18 cellular contexts compared by ENCODE assay signal in genomic region chr3:71446734-71447133, GRCh38.
DNase-seq lines count a peak whose midpoint lies in the region; ATAC-seq and TF ChIP-seq lines count a peak whose summit lies in the region.
"Had no signal": no experiment of that assay in that cellular context is flagged by ENCODE, and none has a peak within 500 bp of the region (broad histone marks: within the 10 kb centered on the region; RNA-seq: fewer than 3 reads in every experiment).

No MANE protein-coding gene starts in this region.

- ATAC-seq in activated B cell treated with CpG ODN at 0.5 μM for 24 hours (ENCODE audit: low read depth), result no peak
- no peak for ATAC-seq in GM19351 (IDR thresholded peaks at IDR 0.05; ENCODE audit: unreplicated experiment)
- ATAC-seq: activated CD4-positive, CD25-positive, alpha-beta regulatory T cell treated with anti-CD3 and anti-CD28 coated beads, Interleukin-2, amount 50 U/mL, for 24 hours; GM23338; right cardiac atrium had no signal

- POLR2A ChIA-PET in activated B cell treated with CpG ODN at 0.5 μM for 24 hours (lab: Charles Lee), result interaction anchor here (0.6 to 1.5 kb wide), 3 partner anchors 8 to 133 kb away, joined by 3 to 9 read pairs (median 4); no protein-coding TSS in a partner anchor

- H3K36me3 Mint-ChIP-seq in activated B cell treated with CpG ODN at 0.5 μM for 24 hours (ENCODE audit: low read depth) (no peaks in the 10 kb centered on the region), immature natural killer cell (no peaks in the 10 kb centered on the region)

- H3K27me3 Mint-ChIP-seq in activated B cell treated with CpG ODN at 0.5 μM for 24 hours, result no peaks in the 10 kb centered on the region
- H3K27me3 Mint-ChIP-seq in immature natural killer cell (ENCODE audit: low read depth in 3 of 3), result peaks cover 6 to 13% (median 9%) of the 10 kb centered on the region in 3 donors

- TF ChIP-seq POLR2A in testis (IDR thresholded peaks at IDR 0.05), result no peak

- DNase-seq in cardiac muscle cell (ENCODE audit: low read depth in 1 of 2, low spot score in 1 of 2) (peak in 1 of 2 donors; percentile 29), left ventricle myocardium inferior (no peak), activated B cell treated with CpG ODN at 0.5 μM for 24 hours (no peak), immature natural killer cell (no peak), dermis blood vessel endothelial cell (no peak), SKM-1 (lab: John Stamatoyannopoulos, UW; ENCODE audit: unreplicated experiment) (no peak), testis (no peak)
- DNase-seq: DMS153; endodermal cell; foreskin fibroblast; NCI-H187 treated with DMSO at 0.1 percent for 48 hours; right cardiac atrium; stimulated activated CD4-positive, alpha-beta T cell treated with anti-CD3 and anti-CD28 coated beads, Interleukin-2, amount 100 ng/mL, for 24 hours; stimulated activated CD8-positive, alpha-beta memory T cell treated with anti-CD3 and anti-CD28 coated beads, Interleukin-4, amount 100 ng/mL, for 48 hours; transverse colon had no signal

- peaks cover 57% of the 10 kb centered on the region for H3K4me1 ChIP-seq in cardiac muscle cell (ENCODE audit: low read depth)
- H3K4me1 ChIP-seq in left ventricle myocardium inferior, result peaks cover 70% of the 10 kb centered on the region
- H3K4me1 ChIP-seq in testis, result no peaks in the 10 kb centered on the region

- peaks cover 90% of the 10 kb centered on the region for H3K4me1 Mint-ChIP-seq in activated B cell treated with CpG ODN at 0.5 μM for 24 hours
- peaks cover 80 to 91% of the 10 kb centered on the region in 2 donors for H3K4me1 Mint-ChIP-seq in immature natural killer cell

- H3K27me3 ChIP-seq in cardiac muscle cell, result no peaks in the 10 kb centered on the region
- H3K27me3 ChIP-seq in left ventricle myocardium inferior (ENCODE audit: low read depth), result no peaks in the 10 kb centered on the region
- no peaks in the 10 kb centered on the region for H3K27me3 ChIP-seq in testis
- H3K27me3 ChIP-seq: transverse colon had no signal

- H3K9me3 Mint-ChIP-seq in activated B cell treated with CpG ODN at 0.5 μM for 24 hours, result no peaks in the 10 kb centered on the region
- H3K9me3 Mint-ChIP-seq in immature natural killer cell, result no peaks in the 10 kb centered on the region
- H3K9me3 Mint-ChIP-seq: endodermal cell, GM23338 had no signal

- 100% methylated on average over 1 of the region's 1 CpG for WGBS in testis, 2 donors

- no peak overlapping the region for H3K4me3 ChIP-seq in cardiac muscle cell
- H3K4me3 ChIP-seq in left ventricle myocardium inferior, result no peak overlapping the region
- H3K4me3 ChIP-seq in testis, result no peak overlapping the region
- H3K4me3 ChIP-seq: GM23338, transverse colon had no signal

- no peaks in the 10 kb centered on the region for H3K9me3 ChIP-seq in cardiac muscle cell (ENCODE audit: low read depth)
- H3K9me3 ChIP-seq in left ventricle myocardium inferior (replicated peaks), result no peaks in the 10 kb centered on the region
- no peaks in the 10 kb centered on the region for H3K9me3 ChIP-seq in testis
- H3K9me3 ChIP-seq: transverse colon had no signal

- no peak overlapping the region for H3K4me3 Mint-ChIP-seq in activated B cell treated with CpG ODN at 0.5 μM for 24 hours
- no peak overlapping the region for H3K4me3 Mint-ChIP-seq in immature natural killer cell
- H3K4me3 Mint-ChIP-seq: endodermal cell, GM23338 had no signal

- H3K27ac Mint-ChIP-seq in activated B cell treated with CpG ODN at 0.5 μM for 24 hours (peak overlapping the region; percentile 61), immature natural killer cell (peak overlapping the region; percentile 48 to 92 (median 81))
- H3K27ac Mint-ChIP-seq: endodermal cell, GM23338 had no signal

- CTCF ChIA-PET in activated B cell treated with CpG ODN at 0.5 μM for 24 hours (lab: Charles Lee), result interaction anchor here (0.7 kb wide), 1 partner anchor 65 kb away, joined by 3 read pairs; no protein-coding TSS in a partner anchor

- TF ChIP-seq CTCF in cardiac muscle cell (IDR thresholded peaks at IDR 0.05; ENCODE audit: low read depth, low read length) (no peak), left ventricle myocardium inferior (IDR thresholded peaks at IDR 0.05; ENCODE audit: borderline replicate concordance) (no peak), activated B cell treated with CpG ODN at 0.5 μM for 24 hours (IDR thresholded peaks at IDR 0.05) (no peak), testis (IDR thresholded peaks at IDR 0.05) (no peak)

- intact Hi-C loops in left ventricle myocardium inferior (cut with micrococcal nuclease) (no loop called here), activated B cell treated with CpG ODN at 0.5 μM for 24 hours (cut with micrococcal nuclease) (no loop called here), testis (cut with DNase I; ENCODE audit: low total_unique reads) (no loop called here)

- H3K36me3 ChIP-seq in cardiac muscle cell, result no peaks in the 10 kb centered on the region
- no peaks in the 10 kb centered on the region for H3K36me3 ChIP-seq in left ventricle myocardium inferior
- H3K36me3 ChIP-seq in testis (ENCODE audit: low read depth, missing control alignments), result no peaks in the 10 kb centered on the region
- H3K36me3 ChIP-seq: transverse colon had no signal

- H3K27ac ChIP-seq in cardiac muscle cell (peak overlapping the region; percentile 59), left ventricle myocardium inferior (replicated peaks) (no peak overlapping the region), testis (no peak overlapping the region)
